In the genomic region with DNA sequence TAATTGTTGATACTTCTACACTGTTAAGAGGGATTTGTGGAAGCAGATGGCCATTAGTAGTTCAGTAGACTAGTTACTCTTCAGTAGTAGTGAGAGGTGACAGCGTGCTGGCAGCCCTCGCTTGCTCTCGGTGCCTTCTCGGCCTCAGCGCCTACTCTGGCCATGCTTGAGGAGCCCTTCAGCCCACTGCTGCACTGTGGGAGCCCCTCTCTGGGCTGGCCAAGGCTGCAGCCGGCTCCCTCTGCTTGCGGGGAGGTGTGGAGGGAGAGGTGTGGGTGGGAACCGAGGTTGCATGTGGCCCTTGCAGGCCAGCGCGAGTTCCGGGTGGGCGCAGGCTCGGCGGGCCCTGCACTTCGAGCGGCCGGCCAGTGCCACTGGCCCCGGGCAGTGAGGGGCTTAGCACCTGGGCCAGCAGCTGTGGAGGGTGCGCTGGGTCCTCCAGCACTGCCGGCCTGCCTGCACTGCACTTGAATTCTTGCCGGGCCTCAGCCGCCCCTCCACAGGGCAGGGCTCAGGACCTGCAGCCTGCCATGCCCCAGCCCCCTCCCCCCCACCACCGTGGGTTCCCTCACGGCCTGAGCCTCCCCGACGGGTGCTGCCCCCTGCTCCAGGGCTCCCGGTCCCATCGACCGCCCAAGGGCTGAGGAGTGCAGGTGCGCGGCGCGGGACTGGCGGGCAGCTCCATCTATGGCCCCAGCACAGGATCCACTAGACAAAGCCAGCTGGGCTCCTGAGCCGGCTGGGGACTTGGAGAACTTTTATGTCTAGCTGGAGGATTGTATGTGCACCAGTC, we compare ENCODE assay signal across 1 cellular context.
TF ChIP-seq lines count a peak whose summit lies in the region.

No MANE protein-coding gene starts in this region.

TF ChIP-seq in HepG2, 621 proteins besides CTCF, POLR2A, EP300 and RAD21 (continued from another document):
- TF ChIP-seq ZNF687 (CRISPR knock-in tag; IDR thresholded peaks at IDR 0.05): peak; percentile 31; the same call in 1 of the 2 replicates
- TF ChIP-seq YEATS2 (CRISPR knock-in tag; IDR thresholded peaks at IDR 0.05; ENCODE audit: borderline replicate concordance): no peak
- TF ChIP-seq PAX8 (CRISPR knock-in tag; IDR thresholded peaks at IDR 0.05; ENCODE audit: borderline replicate concordance): no peak
- TF ChIP-seq PREB (CRISPR knock-in tag; IDR thresholded peaks at IDR 0.05): no peak
- TF ChIP-seq, protein P1, sequence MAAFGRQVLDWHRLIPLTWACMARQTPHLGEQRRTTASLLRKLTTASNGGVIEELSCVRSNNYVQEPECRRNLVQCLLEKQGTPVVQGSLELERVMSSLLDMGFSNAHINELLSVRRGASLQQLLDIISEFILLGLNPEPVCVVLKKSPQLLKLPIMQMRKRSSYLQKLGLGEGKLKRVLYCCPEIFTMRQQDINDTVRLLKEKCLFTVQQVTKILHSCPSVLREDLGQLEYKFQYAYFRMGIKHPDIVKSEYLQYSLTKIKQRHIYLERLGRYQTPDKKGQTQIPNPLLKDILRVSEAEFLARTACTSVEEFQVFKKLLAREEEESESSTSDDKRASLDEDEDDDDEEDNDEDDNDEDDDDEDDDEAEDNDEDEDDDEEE (CRISPR knock-in tag; IDR thresholded peaks at IDR 0.05): no peak
- TF ChIP-seq ZNF850 (CRISPR knock-in tag; conservative IDR thresholded peaks at IDR 0.05): peak; percentile 99
- no peak for TF ChIP-seq YY1 (IDR thresholded peaks at IDR 0.05; ENCODE audit: insufficient read depth, insufficient replicate concordance, low read depth, low read length)
- peak; percentile 69; the same call in 1 of the 2 replicates for TF ChIP-seq ZNF768 (CRISPR knock-in tag; IDR thresholded peaks at IDR 0.05)
- peak; percentile 62; the same call in 1 of the 2 replicates for TF ChIP-seq ZNF225 (CRISPR knock-in tag; IDR thresholded peaks at IDR 0.05)
- TF ChIP-seq FOSL1 (CRISPR knock-in tag; IDR thresholded peaks at IDR 0.05; ENCODE audit: borderline replicate concordance): no peak
- peak; percentile 23; the same call in 1 of the 2 replicates for TF ChIP-seq SP4 (CRISPR knock-in tag; IDR thresholded peaks at IDR 0.05)
- no peak for TF ChIP-seq NFE2L1 (CRISPR knock-in tag; IDR thresholded peaks at IDR 0.05; ENCODE audit: borderline replicate concordance)
- no peak for TF ChIP-seq GTF2F1 (IDR thresholded peaks at IDR 0.05; ENCODE audit: low read length)
